Comparison of ENCODE assay signal across 19 cellular contexts in the genomic region with DNA sequence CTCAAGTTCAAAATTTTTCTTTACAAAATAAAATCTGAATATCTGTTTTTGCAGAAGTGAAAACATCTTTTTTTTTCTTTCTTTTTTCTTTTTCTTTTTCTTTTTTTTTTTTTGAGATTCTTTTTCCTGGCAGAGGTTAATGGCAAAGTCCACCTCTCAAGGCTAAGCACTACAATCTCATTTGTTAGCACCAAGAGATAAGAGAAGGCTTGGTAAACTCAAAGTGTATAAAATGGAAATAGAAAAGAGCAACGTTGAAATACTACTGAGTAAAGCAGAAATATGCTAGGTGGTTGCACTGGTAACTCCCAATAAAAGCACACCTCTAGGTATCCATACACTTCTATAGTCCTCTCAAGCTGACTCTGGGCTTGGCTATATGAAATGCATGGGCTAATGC.
A peak's percentile ranks its signal among the peaks of the same experiment; 100 is the strongest.
DNase-seq lines count a peak whose midpoint lies in the region; ATAC-seq, FAIRE-seq and TF ChIP-seq lines count a peak whose summit lies in the region.
"Had no signal": no experiment of that assay in that cellular context is flagged by ENCODE, and none has a peak within 500 bp of the region (broad histone marks: within the 10 kb centered on the region; RNA-seq: fewer than 3 reads in every experiment).

No MANE protein-coding gene starts in this region.

- no peaks in the 10 kb centered on the region for H3K79me2 ChIP-seq in MM.1S (ENCODE audit: low read length)

- no peak overlapping the region for H3K4me3 Mint-ChIP-seq in stimulated activated effector memory CD8-positive, alpha-beta T cell treated with anti-CD3 and anti-CD28 coated beads, Interleukin-12 subunit alpha, Interleukin-12 subunit beta, amount 100 ng/mL, for 72 hours
- H3K4me3 Mint-ChIP-seq: CD4-positive, alpha-beta memory T cell had no signal

- H3K9me3 ChIP-seq in pancreas (no peaks in the 10 kb centered on the region), MM.1S (replicated peaks; ENCODE audit: insufficient read depth, low read length) (no peaks in the 10 kb centered on the region)

- intact Hi-C loops in pancreas (cut with DNase I): no loop called here

- no peak overlapping the region for H3K4me3 ChIP-seq in pancreas
- no peak overlapping the region for H3K4me3 ChIP-seq in MM.1S (ENCODE audit: low read length)
- H3K4me3 ChIP-seq: GM23248 had no signal

- FAIRE-seq in frontal cortex (lab: Jason Lieb, UNC): peak; percentile 8
- peak; percentile 85 for FAIRE-seq in islet of Langerhans (lab: Jason Lieb, UNC)
- FAIRE-seq in pancreas (lab: Jason Lieb, UNC): no peak
- FAIRE-seq: GM12891, GM18507, H1 had no signal

- no peaks in the 10 kb centered on the region for H3K9me2 ChIP-seq in MM.1S (replicated peaks; ENCODE audit: insufficient read depth, low read length)

- no peaks in the 10 kb centered on the region for H3F3A ChIP-seq in MM.1S (ENCODE audit: insufficient read depth, low read length)

- H4K20me1 ChIP-seq in MM.1S (ENCODE audit: insufficient read depth, low read length): no peaks in the 10 kb centered on the region

- no peak overlapping the region for H3K9ac ChIP-seq in MM.1S (ENCODE audit: low read length)
- H3K9ac ChIP-seq: GM23248 had no signal

- no peak overlapping the region for H3K27ac Mint-ChIP-seq in stimulated activated effector memory CD8-positive, alpha-beta T cell treated with anti-CD3 and anti-CD28 coated beads, Interleukin-12 subunit alpha, Interleukin-12 subunit beta, amount 100 ng/mL, for 72 hours
- H3K27ac Mint-ChIP-seq: CD4-positive, alpha-beta memory T cell had no signal

- peaks cover 18% of the 10 kb centered on the region for H3K4me1 Mint-ChIP-seq in stimulated activated effector memory CD8-positive, alpha-beta T cell treated with anti-CD3 and anti-CD28 coated beads, Interleukin-12 subunit alpha, Interleukin-12 subunit beta, amount 100 ng/mL, for 72 hours
- H3K4me1 Mint-ChIP-seq: CD4-positive, alpha-beta memory T cell had no signal

- no peak for TF ChIP-seq POLR2A in erythroblast (IDR thresholded peaks at IDR 0.05; ENCODE audit: low read length)

- peak; percentile 46 to 79 (median 68) for ATAC-seq in pancreas
- no peak for ATAC-seq in stimulated activated effector memory CD8-positive, alpha-beta T cell treated with anti-CD3 and anti-CD28 coated beads, Interleukin-12 subunit alpha, Interleukin-12 subunit beta, amount 100 ng/mL, for 72 hours

- no peak overlapping the region for H2AFZ ChIP-seq in MM.1S (ENCODE audit: low read length)
- H2AFZ ChIP-seq: GM23248 had no signal

- H3K9me3 Mint-ChIP-seq in stimulated activated effector memory CD8-positive, alpha-beta T cell treated with anti-CD3 and anti-CD28 coated beads, Interleukin-12 subunit alpha, Interleukin-12 subunit beta, amount 100 ng/mL, for 72 hours: no peaks in the 10 kb centered on the region
- H3K9me3 Mint-ChIP-seq: CD4-positive, alpha-beta memory T cell had no signal

- no peak for TF ChIP-seq CTCF in pancreas (IDR thresholded peaks at IDR 0.05)
- TF ChIP-seq CTCF in MM.1S (IDR thresholded peaks at IDR 0.05; ENCODE audit: low read length): no peak

- no peak overlapping the region for H3K4me2 ChIP-seq in MM.1S (ENCODE audit: low read depth, low read length)

- no peaks in the 10 kb centered on the region for H3K36me3 ChIP-seq in pancreas
- no peaks in the 10 kb centered on the region for H3K36me3 ChIP-seq in MM.1S (replicated peaks; ENCODE audit: insufficient read depth, low read length)

- H3K27ac ChIP-seq in pancreas (peak overlapping the region in 1 of 4 donors; percentile 52), MM.1S (ENCODE audit: low read length) (no peak overlapping the region)
- H3K27ac ChIP-seq: GM23248 had no signal

- H3K4me1 ChIP-seq in pancreas (peaks cover 10 to 33% (median 25%) of the 10 kb centered on the region in 3 donors), MM.1S (ENCODE audit: low read length) (no peaks in the 10 kb centered on the region)

- H3K27me3 ChIP-seq in pancreas: no peaks in the 10 kb centered on the region
- no peaks in the 10 kb centered on the region for H3K27me3 ChIP-seq in MM.1S (replicated peaks; ENCODE audit: insufficient read depth, low read length)

- DNase-seq in frontal cortex (ENCODE audit: low spot score in 2 of 2) (no peak), pancreas (no peak), MM.1S (no peak), erythroblast (lab: John Stamatoyannopoulos, UW) (no peak)
- no peak for DNase-seq in stimulated activated effector memory CD8-positive, alpha-beta T cell treated with anti-CD3 and anti-CD28 coated beads, Interleukin-12 subunit alpha, Interleukin-12 subunit beta, amount 100 ng/mL, for 72 hours (ENCODE audit: low spot score in 2 of 2)
- DNase-seq: C1 segment of cervical spinal cord; Calu3; CD4-positive, alpha-beta memory T cell; COR-L47; DMS53; DMS79 treated with DMSO at 0.1 percent for 48 hours; GF-D8; GM23248; H7; HCEC 1CT had no signal

- WGBS in pancreas, 2 donors: 6 to 17% methylated on average over 1 of the region's 1 CpG

- H3K36me3 Mint-ChIP-seq in stimulated activated effector memory CD8-positive, alpha-beta T cell treated with anti-CD3 and anti-CD28 coated beads, Interleukin-12 subunit alpha, Interleukin-12 subunit beta, amount 100 ng/mL, for 72 hours: no peaks in the 10 kb centered on the region
- H3K36me3 Mint-ChIP-seq: CD4-positive, alpha-beta memory T cell had no signal
